Comparison of ENCODE assay signal across 20 cellular contexts in the genomic region with DNA sequence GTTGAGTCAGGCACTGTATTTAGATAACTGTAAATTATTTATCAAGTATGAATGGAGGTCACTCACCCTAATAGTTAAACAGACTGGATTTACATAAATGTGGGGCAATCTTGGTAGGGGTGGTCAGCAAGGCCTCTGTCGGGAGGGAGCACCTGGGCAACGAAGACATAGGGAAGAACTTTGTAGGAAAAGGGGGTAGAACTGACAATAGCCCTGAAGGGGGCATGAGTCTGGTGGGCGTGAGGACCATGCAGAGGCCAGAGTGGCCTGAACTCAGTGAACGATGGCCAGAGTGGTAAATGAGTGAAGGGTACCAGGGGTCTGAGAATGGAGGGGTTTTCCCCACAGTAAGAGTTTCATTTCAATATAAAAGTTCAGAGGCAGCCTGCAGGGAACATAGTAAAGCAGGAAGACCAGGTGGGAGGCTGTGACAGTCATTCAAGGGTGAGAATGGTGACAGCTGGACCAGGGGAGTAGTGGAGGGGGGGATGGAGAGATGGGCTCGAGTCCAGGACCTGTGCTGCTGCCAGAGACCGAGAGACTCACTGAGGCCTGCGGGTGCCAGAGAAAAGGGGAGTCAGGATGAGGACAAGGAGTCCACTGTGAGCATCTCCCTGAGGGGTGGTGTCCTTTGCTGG. TPM values are rescaled to one million over a fixed set of nuclear protein-coding genes. Genes with fewer than 3 reads are reported as not detected.
DNase-seq lines count a peak whose midpoint lies in the region; ATAC-seq and TF ChIP-seq lines count a peak whose summit lies in the region.
"Had no signal": no experiment of that assay in that cellular context is flagged by ENCODE, and none has a peak within 500 bp of the region (broad histone marks: within the 10 kb centered on the region; RNA-seq: fewer than 3 reads in every experiment).

No MANE protein-coding gene starts in this region.

- DNase-seq in T-helper 2 cell treated with Interferon-gamma antibody and Interleukin-4, amounts not matched to agents 5 μg/mL and 100 μg/mL, for 36 hours (ENCODE audit: low spot score): no peak
- DNase-seq in T-helper 2 cell (no peak), mesenchymal stem cell (no peak), left ventricle myocardium inferior (no peak)
- no peak for DNase-seq in CD4-positive, alpha-beta memory T cell
- DNase-seq: C1 segment of cervical spinal cord, DMS79, HFFc6, left cardiac atrium, midbrain, NCI-H1930, NCI-H446, Right ventricle myocardium superior had no signal

- H3K36me3 ChIP-seq in CD4-positive, alpha-beta memory T cell (ENCODE audit: insufficient read depth, low read length): no peaks in the 10 kb centered on the region
- H3K36me3 ChIP-seq in OCI-LY1 (ENCODE audit: insufficient read depth, low read length) (peaks cover 9% of the 10 kb centered on the region; the same call in 1 of the 2 replicates), mesenchymal stem cell (ENCODE audit: control insufficient read depth in 1 of 2, insufficient read depth in 2 of 2, low read depth in 1 of 2, low read length in 2 of 2) (peaks cover 0 to 4% of the 10 kb centered on the region in 2 experiments), left ventricle myocardium inferior (no peaks in the 10 kb centered on the region)

- peaks cover 29% of the 10 kb centered on the region for H3K36me3 Mint-ChIP-seq in T-helper 2 cell treated with Interferon-gamma antibody and Interleukin-4, amounts not matched to agents 5 μg/mL and 100 μg/mL, for 36 hours (ENCODE audit: low read depth)
- H3K36me3 Mint-ChIP-seq in CD4-positive, alpha-beta memory T cell: peaks cover 8 to 15% of the 10 kb centered on the region in 2 donors

- no peaks in the 10 kb centered on the region for H3K9me2 ChIP-seq in OCI-LY1 (ENCODE audit: low read depth, low read length)

- H3K9ac ChIP-seq in OCI-LY1 (ENCODE audit: low read length): no peak overlapping the region
- no peak overlapping the region for H3K9ac ChIP-seq in mesenchymal stem cell (ENCODE audit: low read length)

- CTCF ChIA-PET in CD4-positive, alpha-beta memory T cell (lab: Charles Lee; ENCODE audit: partially characterized antibody): interaction anchor here (1.4 kb wide), 1 partner anchor 7 kb away, joined by 4 read pairs; no protein-coding TSS in a partner anchor

- H3K79me1 ChIP-seq in mesenchymal stem cell (replicated peaks; ENCODE audit: low read length, poor library complexity, severe bottlenecking): peaks cover 28% of the 10 kb centered on the region

- no peak overlapping the region for H3K4ac ChIP-seq in mesenchymal stem cell (ENCODE audit: low read depth in 1 of 2, low read length in 2 of 2)

- H3K27ac Mint-ChIP-seq in T-helper 2 cell treated with Interferon-gamma antibody and Interleukin-4, amounts not matched to agents 5 μg/mL and 100 μg/mL, for 36 hours: no peak overlapping the region
- H3K27ac Mint-ChIP-seq in CD4-positive, alpha-beta memory T cell: peak overlapping the region in 6 of 7 donors; percentile 8 to 91 (median 49)
- H3K27ac Mint-ChIP-seq: HFFc6 had no signal

- POLR2A ChIA-PET in CD4-positive, alpha-beta memory T cell (lab: Charles Lee; ENCODE audit: partially characterized antibody): no interaction called here

- H2BK15ac ChIP-seq in mesenchymal stem cell (ENCODE audit: low read depth, poor library complexity, severe bottlenecking): no peak overlapping the region

- H4K20me1 ChIP-seq in OCI-LY1 (ENCODE audit: insufficient read depth, low read length): no peaks in the 10 kb centered on the region

- no peaks in the 10 kb centered on the region for H3K9me3 Mint-ChIP-seq in T-helper 2 cell treated with Interferon-gamma antibody and Interleukin-4, amounts not matched to agents 5 μg/mL and 100 μg/mL, for 36 hours
- no peaks in the 10 kb centered on the region for H3K9me3 Mint-ChIP-seq in CD4-positive, alpha-beta memory T cell
- H3K9me3 Mint-ChIP-seq: HFFc6 had no signal

- peak overlapping the region; percentile 1 for H3K27ac ChIP-seq in CD4-positive, alpha-beta memory T cell (ENCODE audit: low read depth, low read length)
- H3K27ac ChIP-seq in OCI-LY1 (ENCODE audit: low read depth, low read length, poor library complexity, severe bottlenecking): no peak overlapping the region
- peak overlapping the region; percentile 26 for H3K27ac ChIP-seq in mesenchymal stem cell (ENCODE audit: low read length, poor library complexity, severe bottlenecking)
- H3K27ac ChIP-seq in left ventricle myocardium inferior (replicated peaks): no peak overlapping the region
- H3K27ac ChIP-seq: A549, gastroesophageal sphincter had no signal

- H2AK5ac ChIP-seq in mesenchymal stem cell (ENCODE audit: low read length, severe bottlenecking): peak overlapping the region; percentile 14

- no peaks in the 10 kb centered on the region for H3K27me3 ChIP-seq in CD4-positive, alpha-beta memory T cell (ENCODE audit: insufficient read depth, low read length)
- H3K27me3 ChIP-seq in OCI-LY1 (ENCODE audit: insufficient read depth, low read length) (no peaks in the 10 kb centered on the region), mesenchymal stem cell (ENCODE audit: control insufficient read depth in 1 of 2, insufficient read depth in 1 of 2, low read length in 2 of 2) (no peaks in the 10 kb centered on the region), left ventricle myocardium inferior (ENCODE audit: low read depth) (no peaks in the 10 kb centered on the region)
- H3K27me3 ChIP-seq: gastroesophageal sphincter had no signal

- ATAC-seq in HG03159 (IDR thresholded peaks at IDR 0.05; ENCODE audit: unreplicated experiment): no peak
- ATAC-seq in HG03571 (IDR thresholded peaks at IDR 0.05; ENCODE audit: unreplicated experiment): no peak
- ATAC-seq: A549, esophagus mucosa, gastroesophageal sphincter, K562, left cardiac atrium had no signal

- no peak overlapping the region for H4K91ac ChIP-seq in mesenchymal stem cell (ENCODE audit: low read length)

- no peak overlapping the region for H2BK5ac ChIP-seq in mesenchymal stem cell (ENCODE audit: low read depth, low read length, poor library complexity, severe bottlenecking)

- intact Hi-C loops in CD4-positive, alpha-beta memory T cell (cut with micrococcal nuclease): loop anchor here (5.0 kb wide), 5 partner anchors 131 to 1686 kb away; a partner anchor contains a TSS
- intact Hi-C loops in left ventricle myocardium inferior (cut with micrococcal nuclease): no loop called here

- no peak overlapping the region for H2BK12ac ChIP-seq in mesenchymal stem cell (ENCODE audit: low read length in 2 of 2)

- no peak overlapping the region for H4K8ac ChIP-seq in mesenchymal stem cell (ENCODE audit: low read length)

- no peak overlapping the region for H3K14ac ChIP-seq in mesenchymal stem cell (ENCODE audit: low read length in 2 of 2)

- H3F3A ChIP-seq in OCI-LY1 (ENCODE audit: insufficient read depth, low read length): no peaks in the 10 kb centered on the region

- H3K23ac ChIP-seq in mesenchymal stem cell (ENCODE audit: low read length in 2 of 2): no peak overlapping the region

- H2BK120ac ChIP-seq in mesenchymal stem cell (ENCODE audit: low read depth, low read length): no peak overlapping the region

- H3K4me1 ChIP-seq in CD4-positive, alpha-beta memory T cell (ENCODE audit: insufficient read depth, low read length): peaks cover 37% of the 10 kb centered on the region
- H3K4me1 ChIP-seq in OCI-LY1 (ENCODE audit: insufficient read depth, low read length, severe bottlenecking) (peaks cover 31% of the 10 kb centered on the region), mesenchymal stem cell (ENCODE audit: control insufficient read depth, insufficient read depth, low read depth, low read length) (peaks cover 25% of the 10 kb centered on the region), left ventricle myocardium inferior (peaks cover 43% of the 10 kb centered on the region)

- H3K4me3 ChIP-seq in CD4-positive, alpha-beta memory T cell (ENCODE audit: low read length in 2 of 2): no peak overlapping the region
- H3K4me3 ChIP-seq in OCI-LY1 (ENCODE audit: low read depth, low read length, poor library complexity, severe bottlenecking) (no peak overlapping the region), mesenchymal stem cell (ENCODE audit: insufficient read depth in 1 of 2, low read depth in 1 of 2, low read length in 2 of 2) (no peak overlapping the region), left ventricle myocardium inferior (no peak overlapping the region)
- H3K4me3 ChIP-seq: A549, gastroesophageal sphincter, K562 had no signal

- peaks cover 12% of the 10 kb centered on the region for H3K4me1 Mint-ChIP-seq in T-helper 2 cell treated with Interferon-gamma antibody and Interleukin-4, amounts not matched to agents 5 μg/mL and 100 μg/mL, for 36 hours (ENCODE audit: low read depth)
- H3K4me1 Mint-ChIP-seq in CD4-positive, alpha-beta memory T cell: peaks cover 23 to 51% (median 35%) of the 10 kb centered on the region in 4 donors

- WGBS in mesenchymal stem cell: 92% methylated on average over 7 of the region's 7 CpGs

- H2AFZ ChIP-seq in OCI-LY1 (ENCODE audit: low read length) (no peak overlapping the region), mesenchymal stem cell (ENCODE audit: low read depth, low read length) (no peak overlapping the region)

- TF ChIP-seq CTCF in OCI-LY1 (IDR thresholded peaks at IDR 0.05; ENCODE audit: low read length) (no peak), left ventricle myocardium inferior (IDR thresholded peaks at IDR 0.05; ENCODE audit: borderline replicate concordance) (no peak)

- H3K4me3 Mint-ChIP-seq in T-helper 2 cell treated with Interferon-gamma antibody and Interleukin-4, amounts not matched to agents 5 μg/mL and 100 μg/mL, for 36 hours: peak overlapping the region; percentile 88
- peak overlapping the region in 3 of 8 donors; percentile 39 to 68 (median 42) for H3K4me3 Mint-ChIP-seq in CD4-positive, alpha-beta memory T cell

- H3K18ac ChIP-seq in mesenchymal stem cell (ENCODE audit: low read depth in 1 of 2, low read length in 2 of 2): no peak overlapping the region

- no peaks in the 10 kb centered on the region for H3K9me3 ChIP-seq in CD4-positive, alpha-beta memory T cell (ENCODE audit: control insufficient read depth in 1 of 2, low read length in 2 of 2)
- H3K9me3 ChIP-seq in OCI-LY1 (ENCODE audit: low read length) (no peaks in the 10 kb centered on the region), mesenchymal stem cell (ENCODE audit: control insufficient read depth, low read length) (no peaks in the 10 kb centered on the region), left ventricle myocardium inferior (replicated peaks) (no peaks in the 10 kb centered on the region)
- H3K9me3 ChIP-seq: A549, gastroesophageal sphincter had no signal

- peaks cover 9% of the 10 kb centered on the region for H3K79me2 ChIP-seq in OCI-LY1 (ENCODE audit: insufficient read depth, low read length)

- H3K27me3 Mint-ChIP-seq in T-helper 2 cell treated with Interferon-gamma antibody and Interleukin-4, amounts not matched to agents 5 μg/mL and 100 μg/mL, for 36 hours (ENCODE audit: low read depth): no peaks in the 10 kb centered on the region
- H3K27me3 Mint-ChIP-seq in CD4-positive, alpha-beta memory T cell: no peaks in the 10 kb centered on the region

- H3K4me2 ChIP-seq in OCI-LY1 (ENCODE audit: low read length): peak overlapping the region; percentile 91
- H3K4me2 ChIP-seq in mesenchymal stem cell (ENCODE audit: low read length, poor library complexity, severe bottlenecking): peak overlapping the region; percentile 36

RNA-seq across cellular contexts. Expression of a gene that starts 2.9 kb away (rescaled TPM):
- 10 to 100 TPM in 1 of 2 experiments, 1 to 10 TPM in 1; 9.5 to 11.2 TPM for total RNA-seq in CD4-positive, alpha-beta memory T cell
- polyA plus RNA-seq in CD4-positive, alpha-beta memory T cell: 1 to 10 TPM in 1 of 2 donors, under 1 TPM in 1; 0.81 to 2.9 TPM
- 1.4 TPM for polyA plus RNA-seq in mesenchymal stem cell (2013, experiment 1 of 2)
- polyA plus RNA-seq in mesenchymal stem cell (2013, experiment 2 of 2): 1.3 TPM
- 1.1 TPM for total RNA-seq in left ventricle myocardium inferior

RNA-seq across cellular contexts. Expression of a gene that starts 3.1 kb away (rescaled TPM):
- total RNA-seq in CD4-positive, alpha-beta memory T cell: 10 to 100 TPM; 36.7 to 37.7 TPM
- 1 to 10 TPM; 4.3 to 7.2 TPM for polyA plus RNA-seq in CD4-positive, alpha-beta memory T cell
- polyA plus RNA-seq in mesenchymal stem cell (2013, experiment 1 of 2): 4.3 TPM
- polyA plus RNA-seq in mesenchymal stem cell (2013, experiment 2 of 2): 4.3 TPM
- 4.2 TPM for total RNA-seq in left ventricle myocardium inferior

Comparison
In these comparisons a context has a peak if more than half of its experiments do, and no peak if none do; other contexts are left out.
1. H3K27ac ChIP-seq: peak in CD4-positive, alpha-beta memory T cell (single experiment) and mesenchymal stem cell (single experiment); none in OCI-LY1 (single experiment) and left ventricle myocardium inferior (single experiment).